Comparison of ENCODE assay signal across 1 cellular context in genomic region chr1:180581635-180582039, GRCh38.
TF ChIP-seq lines count a peak whose summit lies in the region.

No MANE protein-coding gene starts in this region.

TF ChIP-seq in K562, 482 proteins besides CTCF, POLR2A, EP300 and RAD21 (continued from another document and continues in another):
- TF ChIP-seq, protein P1, sequence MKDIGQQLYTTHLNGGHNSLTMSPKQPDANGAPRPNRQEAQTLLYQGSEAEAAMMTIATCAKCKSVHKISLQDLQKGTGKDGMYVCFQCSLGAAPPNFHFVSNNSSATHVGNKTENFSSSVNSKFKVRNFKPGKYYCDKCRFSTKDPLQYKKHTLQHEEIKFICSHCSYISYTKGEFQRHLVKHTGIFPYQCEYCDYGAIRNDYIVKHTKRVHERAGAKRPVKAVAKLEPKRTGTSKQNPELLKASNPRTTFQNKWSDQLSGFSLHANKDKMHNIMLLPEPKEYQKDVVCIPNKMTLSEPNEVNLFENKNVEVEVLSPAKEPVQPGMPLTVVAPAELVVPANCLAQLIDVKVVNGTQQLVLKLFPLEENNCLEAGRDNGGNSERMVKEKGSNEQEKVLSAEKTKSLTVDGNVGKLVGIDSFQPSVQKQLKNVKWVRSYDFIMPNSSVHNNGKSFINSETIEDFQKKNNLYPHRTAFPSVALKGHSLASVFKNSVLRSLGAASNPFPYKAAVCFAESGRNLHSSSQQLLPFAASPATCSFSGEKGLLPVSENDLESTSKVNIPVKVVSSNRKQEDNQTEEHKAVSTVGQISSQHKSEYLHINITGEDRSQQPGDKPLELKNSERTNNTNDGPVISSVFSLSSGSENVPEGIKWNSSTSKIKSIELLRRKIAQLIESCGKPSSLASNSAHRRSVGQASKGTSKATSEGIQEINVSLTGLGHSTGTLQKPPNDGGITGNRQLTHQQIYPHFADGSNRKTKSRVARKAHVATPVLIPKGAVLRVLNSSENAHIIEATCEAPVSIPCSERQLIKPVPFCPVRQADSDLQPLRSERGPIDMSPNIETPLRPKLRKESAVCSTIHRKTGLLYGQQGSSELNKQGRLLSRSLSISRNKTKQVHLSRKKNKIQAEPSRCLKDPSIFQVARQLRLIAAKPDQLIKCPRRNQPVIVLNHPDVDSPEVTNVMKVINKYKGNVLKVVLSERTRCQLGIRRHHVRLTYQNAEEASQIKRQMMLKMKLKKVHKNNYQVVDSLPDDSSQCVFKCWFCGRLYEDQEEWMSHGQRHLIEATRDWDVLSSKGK (CRISPR knock-in tag; IDR thresholded peaks at IDR 0.05), result no peak
- TF ChIP-seq NUFIP1 (IDR thresholded peaks at IDR 0.05; ENCODE audit: partially characterized antibody), result no peak
- TF ChIP-seq ZNF134 (CRISPR knock-in tag; conservative IDR thresholded peaks at IDR 0.05), result no peak
- no peak for TF ChIP-seq FOXJ3 (CRISPR knock-in tag; IDR thresholded peaks at IDR 0.05)
- peak; percentile 83 for TF ChIP-seq CEBPB (tag; IDR thresholded peaks at IDR 0.05)
- no peak for TF ChIP-seq CEBPG (CRISPR knock-in tag; IDR thresholded peaks at IDR 0.05)
- peak; percentile 62 to 84 for TF ChIP-seq CEBPG (tag; conservative IDR thresholded peaks at IDR 0.05 in 1 of 2, IDR thresholded peaks at IDR 0.05 in 1 of 2)
- TF ChIP-seq GTF2E2 (tag; IDR thresholded peaks at IDR 0.05), result no peak
- TF ChIP-seq, protein P2, sequence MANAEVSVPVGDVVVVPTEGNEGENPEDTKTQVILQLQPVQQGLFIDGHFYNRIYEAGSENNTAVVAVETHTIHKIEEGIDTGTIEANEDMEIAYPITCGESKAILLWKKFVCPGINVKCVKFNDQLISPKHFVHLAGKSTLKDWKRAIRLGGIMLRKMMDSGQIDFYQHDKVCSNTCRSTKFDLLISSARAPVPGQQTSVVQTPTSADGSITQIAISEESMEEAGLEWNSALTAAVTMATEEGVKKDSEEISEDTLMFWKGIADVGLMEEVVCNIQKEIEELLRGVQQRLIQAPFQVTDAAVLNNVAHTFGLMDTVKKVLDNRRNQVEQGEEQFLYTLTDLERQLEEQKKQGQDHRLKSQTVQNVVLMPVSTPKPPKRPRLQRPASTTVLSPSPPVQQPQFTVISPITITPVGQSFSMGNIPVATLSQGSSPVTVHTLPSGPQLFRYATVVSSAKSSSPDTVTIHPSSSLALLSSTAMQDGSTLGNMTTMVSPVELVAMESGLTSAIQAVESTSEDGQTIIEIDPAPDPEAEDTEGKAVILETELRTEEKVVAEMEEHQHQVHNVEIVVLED (CRISPR knock-in tag; IDR thresholded peaks at IDR 0.05), result no peak
- TF ChIP-seq, protein P3, sequence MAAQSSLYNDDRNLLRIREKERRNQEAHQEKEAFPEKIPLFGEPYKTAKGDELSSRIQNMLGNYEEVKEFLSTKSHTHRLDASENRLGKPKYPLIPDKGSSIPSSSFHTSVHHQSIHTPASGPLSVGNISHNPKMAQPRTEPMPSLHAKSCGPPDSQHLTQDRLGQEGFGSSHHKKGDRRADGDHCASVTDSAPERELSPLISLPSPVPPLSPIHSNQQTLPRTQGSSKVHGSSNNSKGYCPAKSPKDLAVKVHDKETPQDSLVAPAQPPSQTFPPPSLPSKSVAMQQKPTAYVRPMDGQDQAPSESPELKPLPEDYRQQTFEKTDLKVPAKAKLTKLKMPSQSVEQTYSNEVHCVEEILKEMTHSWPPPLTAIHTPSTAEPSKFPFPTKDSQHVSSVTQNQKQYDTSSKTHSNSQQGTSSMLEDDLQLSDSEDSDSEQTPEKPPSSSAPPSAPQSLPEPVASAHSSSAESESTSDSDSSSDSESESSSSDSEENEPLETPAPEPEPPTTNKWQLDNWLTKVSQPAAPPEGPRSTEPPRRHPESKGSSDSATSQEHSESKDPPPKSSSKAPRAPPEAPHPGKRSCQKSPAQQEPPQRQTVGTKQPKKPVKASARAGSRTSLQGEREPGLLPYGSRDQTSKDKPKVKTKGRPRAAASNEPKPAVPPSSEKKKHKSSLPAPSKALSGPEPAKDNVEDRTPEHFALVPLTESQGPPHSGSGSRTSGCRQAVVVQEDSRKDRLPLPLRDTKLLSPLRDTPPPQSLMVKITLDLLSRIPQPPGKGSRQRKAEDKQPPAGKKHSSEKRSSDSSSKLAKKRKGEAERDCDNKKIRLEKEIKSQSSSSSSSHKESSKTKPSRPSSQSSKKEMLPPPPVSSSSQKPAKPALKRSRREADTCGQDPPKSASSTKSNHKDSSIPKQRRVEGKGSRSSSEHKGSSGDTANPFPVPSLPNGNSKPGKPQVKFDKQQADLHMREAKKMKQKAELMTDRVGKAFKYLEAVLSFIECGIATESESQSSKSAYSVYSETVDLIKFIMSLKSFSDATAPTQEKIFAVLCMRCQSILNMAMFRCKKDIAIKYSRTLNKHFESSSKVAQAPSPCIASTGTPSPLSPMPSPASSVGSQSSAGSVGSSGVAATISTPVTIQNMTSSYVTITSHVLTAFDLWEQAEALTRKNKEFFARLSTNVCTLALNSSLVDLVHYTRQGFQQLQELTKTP (IDR thresholded peaks at IDR 0.05; ENCODE audit: low read depth in 1 of 2, partially characterized antibody in 2 of 2), result no peak
- TF ChIP-seq ZBTB8A (IDR thresholded peaks at IDR 0.05; ENCODE audit: partially characterized antibody), result no peak
- TF ChIP-seq, protein P4, sequence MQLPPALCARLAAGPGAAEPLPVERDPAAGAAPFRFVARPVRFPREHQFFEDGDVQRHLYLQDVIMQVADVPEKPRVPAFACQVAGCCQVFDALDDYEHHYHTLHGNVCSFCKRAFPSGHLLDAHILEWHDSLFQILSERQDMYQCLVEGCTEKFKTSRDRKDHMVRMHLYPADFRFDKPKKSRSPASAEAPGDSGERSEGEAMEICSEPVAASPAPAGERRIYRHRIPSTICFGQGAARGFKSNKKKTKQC (CRISPR knock-in tag; IDR thresholded peaks at IDR 0.05), result no peak
- TF ChIP-seq JUN (IDR thresholded peaks at IDR 0.05; ENCODE audit: borderline replicate concordance, low read depth, low read length), result no peak
- TF ChIP-seq JUN (CRISPR knock-in tag; IDR thresholded peaks at IDR 0.05; ENCODE audit: borderline replicate concordance), result no peak
- TF ChIP-seq NR3C1 (CRISPR knock-in tag; IDR thresholded peaks at IDR 0.05), result no peak
- TF ChIP-seq, protein P5, sequence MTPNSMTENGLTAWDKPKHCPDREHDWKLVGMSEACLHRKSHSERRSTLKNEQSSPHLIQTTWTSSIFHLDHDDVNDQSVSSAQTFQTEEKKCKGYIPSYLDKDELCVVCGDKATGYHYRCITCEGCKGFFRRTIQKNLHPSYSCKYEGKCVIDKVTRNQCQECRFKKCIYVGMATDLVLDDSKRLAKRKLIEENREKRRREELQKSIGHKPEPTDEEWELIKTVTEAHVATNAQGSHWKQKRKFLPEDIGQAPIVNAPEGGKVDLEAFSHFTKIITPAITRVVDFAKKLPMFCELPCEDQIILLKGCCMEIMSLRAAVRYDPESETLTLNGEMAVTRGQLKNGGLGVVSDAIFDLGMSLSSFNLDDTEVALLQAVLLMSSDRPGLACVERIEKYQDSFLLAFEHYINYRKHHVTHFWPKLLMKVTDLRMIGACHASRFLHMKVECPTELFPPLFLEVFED (CRISPR knock-in tag; conservative IDR thresholded peaks at IDR 0.05), result no peak
- TF ChIP-seq LEF1 (IDR thresholded peaks at IDR 0.05), result 0 out of 2 replicates have a peak, but pooled peaks have one; percentile 14
- TF ChIP-seq PCBP2 (IDR thresholded peaks at IDR 0.05; ENCODE audit: low read depth, low read length, poor library complexity, severe bottlenecking), result no peak
- no peak for TF ChIP-seq RFX1 (IDR thresholded peaks at IDR 0.05)
- TF ChIP-seq GTF2A2 (tag; IDR thresholded peaks at IDR 0.05), result no peak
- no peak for TF ChIP-seq ZBTB7A (IDR thresholded peaks at IDR 0.05; ENCODE audit: borderline replicate concordance, control insufficient read depth, low read depth, low read length)
- TF ChIP-seq ZNF644 (tag; IDR thresholded peaks at IDR 0.05; ENCODE audit: low read depth), result no peak
- TF ChIP-seq RUNX1 (IDR thresholded peaks at IDR 0.05; ENCODE audit: low read depth), result no peak
- no peak for TF ChIP-seq ETS2 (tag; IDR thresholded peaks at IDR 0.05; ENCODE audit: borderline replicate concordance, poor library complexity, severe bottlenecking)
- TF ChIP-seq CBFA2T2 (conservative IDR thresholded peaks at IDR 0.05), result peak; percentile 59
- TF ChIP-seq ZNF589 (CRISPR knock-in tag; IDR thresholded peaks at IDR 0.05; ENCODE audit: low read depth), result no peak
- TF ChIP-seq CBFA2T3 (IDR thresholded peaks at IDR 0.05), result peak; percentile 84
- no peak for TF ChIP-seq MYNN (IDR thresholded peaks at IDR 0.05)
- no peak for TF ChIP-seq MYNN (CRISPR knock-in tag; IDR thresholded peaks at IDR 0.05)
- no peak for TF ChIP-seq IFI16 (CRISPR knock-in tag; IDR thresholded peaks at IDR 0.05)
- TF ChIP-seq GATA2 (CRISPR knock-in tag; IDR thresholded peaks at IDR 0.05), result peak; percentile 59
- no peak for TF ChIP-seq MCM3 (IDR thresholded peaks at IDR 0.05)
- no peak for TF ChIP-seq STAG1 (CRISPR knock-in tag; IDR thresholded peaks at IDR 0.05; ENCODE audit: borderline replicate concordance)
- no peak for TF ChIP-seq HOMEZ (CRISPR knock-in tag; IDR thresholded peaks at IDR 0.05)
- 0 out of 2 replicates have a peak, but pooled peaks have one; percentile 15 for TF ChIP-seq MTA2 (IDR thresholded peaks at IDR 0.05; ENCODE audit: low read depth)
- no peak for TF ChIP-seq ELF1 (tag; IDR thresholded peaks at IDR 0.05)
- TF ChIP-seq, protein P6, sequence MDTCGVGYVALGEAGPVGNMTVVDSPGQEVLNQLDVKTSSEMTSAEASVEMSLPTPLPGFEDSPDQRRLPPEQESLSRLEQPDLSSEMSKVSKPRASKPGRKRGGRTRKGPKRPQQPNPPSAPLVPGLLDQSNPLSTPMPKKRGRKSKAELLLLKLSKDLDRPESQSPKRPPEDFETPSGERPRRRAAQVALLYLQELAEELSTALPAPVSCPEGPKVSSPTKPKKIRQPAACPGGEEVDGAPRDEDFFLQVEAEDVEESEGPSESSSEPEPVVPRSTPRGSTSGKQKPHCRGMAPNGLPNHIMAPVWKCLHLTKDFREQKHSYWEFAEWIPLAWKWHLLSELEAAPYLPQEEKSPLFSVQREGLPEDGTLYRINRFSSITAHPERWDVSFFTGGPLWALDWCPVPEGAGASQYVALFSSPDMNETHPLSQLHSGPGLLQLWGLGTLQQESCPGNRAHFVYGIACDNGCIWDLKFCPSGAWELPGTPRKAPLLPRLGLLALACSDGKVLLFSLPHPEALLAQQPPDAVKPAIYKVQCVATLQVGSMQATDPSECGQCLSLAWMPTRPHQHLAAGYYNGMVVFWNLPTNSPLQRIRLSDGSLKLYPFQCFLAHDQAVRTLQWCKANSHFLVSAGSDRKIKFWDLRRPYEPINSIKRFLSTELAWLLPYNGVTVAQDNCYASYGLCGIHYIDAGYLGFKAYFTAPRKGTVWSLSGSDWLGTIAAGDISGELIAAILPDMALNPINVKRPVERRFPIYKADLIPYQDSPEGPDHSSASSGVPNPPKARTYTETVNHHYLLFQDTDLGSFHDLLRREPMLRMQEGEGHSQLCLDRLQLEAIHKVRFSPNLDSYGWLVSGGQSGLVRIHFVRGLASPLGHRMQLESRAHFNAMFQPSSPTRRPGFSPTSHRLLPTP (IDR thresholded peaks at IDR 0.05; ENCODE audit: borderline replicate concordance, extremely low read depth, insufficient read length), result no peak
- TF ChIP-seq, protein P7, sequence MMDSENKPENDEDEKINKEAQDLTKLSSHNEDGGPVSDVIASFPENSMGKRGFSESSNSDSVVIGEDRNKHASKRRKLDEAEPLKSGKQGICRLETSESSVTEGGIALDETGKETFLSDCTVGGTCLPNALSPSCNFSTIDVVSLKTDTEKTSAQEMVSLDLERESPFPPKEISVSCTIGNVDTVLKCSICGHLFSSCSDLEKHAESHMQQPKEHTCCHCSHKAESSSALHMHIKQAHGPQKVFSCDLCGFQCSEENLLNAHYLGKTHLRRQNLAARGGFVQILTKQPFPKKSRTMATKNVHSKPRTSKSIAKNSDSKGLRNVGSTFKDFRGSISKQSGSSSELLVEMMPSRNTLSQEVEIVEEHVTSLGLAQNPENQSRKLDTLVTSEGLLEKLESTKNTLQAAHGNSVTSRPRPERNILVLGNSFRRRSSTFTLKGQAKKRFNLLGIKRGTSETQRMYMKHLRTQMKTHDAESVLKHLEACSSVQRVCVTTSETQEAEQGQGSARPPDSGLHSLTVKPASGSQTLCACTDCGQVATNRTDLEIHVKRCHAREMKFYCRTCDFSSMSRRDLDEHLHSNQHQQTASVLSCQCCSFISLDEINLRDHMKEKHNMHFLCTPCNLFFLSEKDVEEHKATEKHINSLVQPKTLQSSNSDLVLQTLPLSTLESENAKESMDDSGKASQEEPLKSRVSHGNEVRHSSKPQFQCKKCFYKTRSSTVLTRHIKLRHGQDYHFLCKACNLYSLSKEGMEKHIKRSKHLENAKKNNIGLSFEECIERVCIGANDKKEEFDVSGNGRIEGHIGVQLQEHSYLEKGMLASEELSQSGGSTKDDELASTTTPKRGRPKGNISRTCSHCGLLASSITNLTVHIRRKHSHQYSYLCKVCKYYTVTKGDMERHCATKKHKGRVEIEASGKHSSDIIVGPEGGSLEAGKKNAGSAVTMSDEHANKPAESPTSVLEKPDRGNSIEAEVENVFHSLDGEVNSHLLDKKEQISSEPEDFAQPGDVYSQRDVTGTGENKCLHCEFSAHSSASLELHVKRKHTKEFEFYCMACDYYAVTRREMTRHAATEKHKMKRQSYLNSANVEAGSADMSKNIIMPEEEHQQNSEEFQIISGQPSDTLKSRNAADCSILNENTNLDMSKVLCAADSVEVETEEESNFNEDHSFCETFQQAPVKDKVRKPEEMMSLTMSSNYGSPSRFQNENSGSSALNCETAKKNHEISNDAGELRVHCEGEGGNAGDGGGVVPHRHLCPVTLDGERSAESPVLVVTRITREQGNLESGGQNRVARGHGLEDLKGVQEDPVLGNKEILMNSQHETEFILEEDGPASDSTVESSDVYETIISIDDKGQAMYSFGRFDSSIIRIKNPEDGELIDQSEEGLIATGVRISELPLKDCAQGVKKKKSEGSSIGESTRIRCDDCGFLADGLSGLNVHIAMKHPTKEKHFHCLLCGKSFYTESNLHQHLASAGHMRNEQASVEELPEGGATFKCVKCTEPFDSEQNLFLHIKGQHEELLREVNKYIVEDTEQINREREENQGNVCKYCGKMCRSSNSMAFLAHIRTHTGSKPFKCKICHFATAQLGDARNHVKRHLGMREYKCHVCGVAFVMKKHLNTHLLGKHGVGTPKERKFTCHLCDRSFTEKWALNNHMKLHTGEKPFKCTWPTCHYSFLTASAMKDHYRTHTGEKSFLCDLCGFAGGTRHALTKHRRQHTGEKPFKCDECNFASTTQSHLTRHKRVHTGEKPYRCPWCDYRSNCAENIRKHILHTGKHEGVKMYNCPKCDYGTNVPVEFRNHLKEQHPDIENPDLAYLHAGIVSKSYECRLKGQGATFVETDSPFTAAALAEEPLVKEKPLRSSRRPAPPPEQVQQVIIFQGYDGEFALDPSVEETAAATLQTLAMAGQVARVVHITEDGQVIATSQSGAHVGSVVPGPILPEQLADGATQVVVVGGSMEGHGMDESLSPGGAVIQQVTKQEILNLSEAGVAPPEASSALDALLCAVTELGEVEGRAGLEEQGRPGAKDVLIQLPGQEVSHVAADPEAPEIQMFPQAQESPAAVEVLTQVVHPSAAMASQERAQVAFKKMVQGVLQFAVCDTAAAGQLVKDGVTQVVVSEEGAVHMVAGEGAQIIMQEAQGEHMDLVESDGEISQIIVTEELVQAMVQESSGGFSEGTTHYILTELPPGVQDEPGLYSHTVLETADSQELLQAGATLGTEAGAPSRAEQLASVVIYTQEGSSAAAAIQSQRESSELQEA (IDR thresholded peaks at IDR 0.05; ENCODE audit: low read depth), result no peak
